9 cellular contexts compared by ENCODE assay signal in the genomic region with DNA sequence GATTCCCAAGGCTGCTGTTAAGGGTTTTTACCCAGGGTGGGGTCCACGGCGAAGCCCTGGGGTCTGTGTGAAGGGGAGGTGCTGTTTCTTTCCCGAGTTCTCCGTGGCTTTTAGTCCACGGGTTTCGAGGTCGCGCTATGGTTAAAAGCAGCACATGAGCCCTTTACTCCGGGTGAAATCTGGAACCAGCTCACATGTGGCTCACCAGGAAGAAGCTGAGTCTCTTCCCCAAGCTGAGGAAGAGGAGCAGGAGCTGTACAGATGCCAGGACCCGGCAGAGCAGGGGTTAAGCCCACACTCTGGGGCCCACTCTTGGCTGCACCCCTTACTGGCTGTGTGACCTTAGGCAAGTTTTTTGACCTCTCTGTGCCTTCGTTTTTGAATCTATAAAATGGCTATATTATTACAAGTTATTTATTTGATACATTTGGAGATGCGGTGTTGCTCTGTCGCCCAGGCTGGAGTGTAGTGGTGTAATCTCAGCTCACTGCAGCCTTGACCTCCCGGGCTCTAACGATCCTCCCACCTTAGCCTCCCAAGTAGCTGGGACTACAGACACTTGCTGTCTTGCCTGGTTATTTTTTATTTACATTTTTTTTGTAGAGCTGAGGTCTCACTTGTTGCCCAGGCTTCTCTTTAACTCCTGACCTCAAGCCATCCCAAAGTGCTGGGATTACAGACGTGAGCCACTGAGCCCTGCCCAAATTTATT.
DNase-seq lines count a peak whose midpoint lies in the region; ATAC-seq, FAIRE-seq and TF ChIP-seq lines count a peak whose summit lies in the region.
"Had no signal": no experiment of that assay in that cellular context is flagged by ENCODE, and none has a peak within 500 bp of the region (broad histone marks: within the 10 kb centered on the region; RNA-seq: fewer than 3 reads in every experiment).

No MANE protein-coding gene starts in this region.

- FAIRE-seq in A549 (lab: Jason Lieb, UNC) = no peak

- H3K27me3 ChIP-seq in KMS-11 (ENCODE audit: insufficient read depth, low read depth) = no peaks in the 10 kb centered on the region
- H3K27me3 ChIP-seq in muscle layer of colon (ENCODE audit: control insufficient read depth in 1 of 2, insufficient read depth in 2 of 2, low read length in 2 of 2) = peaks cover 0 to 14% of the 10 kb centered on the region in 2 donors

- CTCF ChIA-PET in A549 (lab: Yijun Ruan, JAX) = interaction anchor here (0.5 to 3.5 kb wide), 15 partner anchors 9 to 310 kb away, joined by 3 to 15 read pairs (median 3); no protein-coding TSS in a partner anchor

- POLR2A ChIA-PET in A549 (lab: Yijun Ruan, JAX) = interaction anchor here (0.6 kb wide), 1 partner anchor 1618 kb away, joined by 7 read pairs; no protein-coding TSS in a partner anchor

- 33% methylated on average over 16 of the region's 16 CpGs for WGBS in A549 (ENCODE audit: missing lambda C conversion rate)

- peaks cover 4% of the 10 kb centered on the region; the same call in 1 of the 3 replicates for H3K9me3 ChIP-seq in A549
- no peaks in the 10 kb centered on the region for H3K9me3 ChIP-seq in muscle layer of colon (ENCODE audit: low read length)

- H3K4me1 ChIP-seq in A549 (no peaks in the 10 kb centered on the region), KMS-11 (ENCODE audit: low read depth, poor library complexity, severe bottlenecking) (no peaks in the 10 kb centered on the region), muscle layer of colon (ENCODE audit: insufficient read depth, low read length) (no peaks in the 10 kb centered on the region)

- H3K27ac ChIP-seq in A549 = peak overlapping the region in 1 of 2 experiments; percentile 78; a peak in 4 of 6 replicates
- no peak overlapping the region for H3K27ac ChIP-seq in KMS-11
- no peak overlapping the region for H3K27ac ChIP-seq in muscle layer of colon (ENCODE audit: low read depth, low read length)
- H3K27ac ChIP-seq: C4-2B had no signal

- TF ChIP-seq RAD21 in A549 (conservative IDR thresholded peaks at IDR 0.05 in 1 of 2, IDR thresholded peaks at IDR 0.05 in 1 of 2) = no peak

- H3K9ac ChIP-seq in KMS-11 = no peak overlapping the region
- H3K9ac ChIP-seq in muscle layer of colon (ENCODE audit: low read length) = no peak overlapping the region

- no peak for TF ChIP-seq EP300 in A549 (IDR thresholded peaks at IDR 0.05)

- H3K4me3 ChIP-seq in A549 (peak overlapping the region; percentile 39), KMS-11 (IDR thresholded peaks at IDR 0.05; ENCODE audit: insufficient read depth, low read depth, low read length) (no peak overlapping the region), epithelial cell of proximal tubule (ENCODE audit: low read depth, low read length) (peak overlapping the region; percentile 57), muscle layer of colon (ENCODE audit: low read depth in 1 of 2, low read length in 2 of 2) (peak overlapping the region; percentile 42 to 69)

- DNase-seq in A549 (ENCODE audit: low read depth in 1 of 2, low spot score in 1 of 2) (peak in 1 of 2 experiments; percentile 7), epithelial cell of proximal tubule (ENCODE audit: low read depth) (no peak), COLO829 (ENCODE audit: low spot score) (no peak), D341Med (ENCODE audit: low spot score) (no peak), A172 (ENCODE audit: low spot score) (no peak), retina (no peak)

- no peaks in the 10 kb centered on the region for H3K79me2 ChIP-seq in KMS-11 (ENCODE audit: insufficient read depth, low read depth)

- peak overlapping the region; percentile 61 for H2AFZ ChIP-seq in KMS-11 (ENCODE audit: low read depth)

- no peaks in the 10 kb centered on the region for H4K20me1 ChIP-seq in KMS-11 (ENCODE audit: insufficient read depth)

- TF ChIP-seq CTCF in A549 (IDR thresholded peaks at IDR 0.05) = no peak
- TF ChIP-seq CTCF in KMS-11 (conservative IDR thresholded peaks at IDR 0.05; ENCODE audit: low read depth, low read length) = no peak
- no peak for TF ChIP-seq CTCF in epithelial cell of proximal tubule (conservative IDR thresholded peaks at IDR 0.05; ENCODE audit: low read depth, low read length)

- H3K36me3 ChIP-seq in KMS-11 (ENCODE audit: insufficient read depth) (no peaks in the 10 kb centered on the region), muscle layer of colon (ENCODE audit: insufficient read depth, low read length) (no peaks in the 10 kb centered on the region)

- ATAC-seq in A549 = peak; percentile 40 to 55; a peak in 4 of 6 replicates

- H3K4me2 ChIP-seq in A549 (peak overlapping the region; percentile 80), KMS-11 (peak overlapping the region; percentile 57)

- no peak for TF ChIP-seq POLR2A in A549 (IDR thresholded peaks at IDR 0.05; ENCODE audit: low read length)

TF ChIP-seq in A549, 52 proteins besides CTCF, POLR2A, EP300 and RAD21:
- TF ChIP-seq TFCP2L1 (CRISPR knock-in tag; IDR thresholded peaks at IDR 0.05) (no peak), ELK1 (IDR thresholded peaks at IDR 0.05; ENCODE audit: low read depth, low read length) (no peak), CBX2 (IDR thresholded peaks at IDR 0.05; ENCODE audit: borderline replicate concordance, low read depth) (no peak), ESRRA (IDR thresholded peaks at IDR 0.05; ENCODE audit: borderline replicate concordance, low read length) (no peak), HOXB5 (CRISPR knock-in tag; IDR thresholded peaks at IDR 0.05) (no peak), HES2 (IDR thresholded peaks at IDR 0.05) (no peak), SMC3 (IDR thresholded peaks at IDR 0.05) (no peak), BHLHE40 (IDR thresholded peaks at IDR 0.05; ENCODE audit: low read depth, low read length) (no peak), SREBF2 (IDR thresholded peaks at IDR 0.05) (no peak), NPAS2 (CRISPR knock-in tag; IDR thresholded peaks at IDR 0.05; ENCODE audit: borderline replicate concordance) (no peak), FOXS1 (CRISPR knock-in tag; IDR thresholded peaks at IDR 0.05) (no peak), ZFP36 (IDR thresholded peaks at IDR 0.05; ENCODE audit: borderline replicate concordance, partially characterized antibody) (no peak), CHD2 (IDR thresholded peaks at IDR 0.05; ENCODE audit: low read length, partially characterized antibody) (no peak), RCOR1 (IDR thresholded peaks at IDR 0.05; ENCODE audit: low read depth, low read length) (no peak), GATA3 (IDR thresholded peaks at IDR 0.05; ENCODE audit: borderline replicate concordance) (no peak), ZNF302 (CRISPR knock-in tag; IDR thresholded peaks at IDR 0.05) (no peak)
- TF ChIP-seq, protein P1, sequence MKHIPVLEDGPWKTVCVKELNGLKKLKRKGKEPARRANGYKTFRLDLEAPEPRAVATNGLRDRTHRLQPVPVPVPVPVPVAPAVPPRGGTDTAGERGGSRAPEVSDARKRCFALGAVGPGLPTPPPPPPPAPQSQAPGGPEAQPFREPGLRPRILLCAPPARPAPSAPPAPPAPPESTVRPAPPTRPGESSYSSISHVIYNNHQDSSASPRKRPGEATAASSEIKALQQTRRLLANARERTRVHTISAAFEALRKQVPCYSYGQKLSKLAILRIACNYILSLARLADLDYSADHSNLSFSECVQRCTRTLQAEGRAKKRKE (CRISPR knock-in tag; IDR thresholded peaks at IDR 0.05; ENCODE audit: low read depth) = no peak
- TF ChIP-seq, protein P2, sequence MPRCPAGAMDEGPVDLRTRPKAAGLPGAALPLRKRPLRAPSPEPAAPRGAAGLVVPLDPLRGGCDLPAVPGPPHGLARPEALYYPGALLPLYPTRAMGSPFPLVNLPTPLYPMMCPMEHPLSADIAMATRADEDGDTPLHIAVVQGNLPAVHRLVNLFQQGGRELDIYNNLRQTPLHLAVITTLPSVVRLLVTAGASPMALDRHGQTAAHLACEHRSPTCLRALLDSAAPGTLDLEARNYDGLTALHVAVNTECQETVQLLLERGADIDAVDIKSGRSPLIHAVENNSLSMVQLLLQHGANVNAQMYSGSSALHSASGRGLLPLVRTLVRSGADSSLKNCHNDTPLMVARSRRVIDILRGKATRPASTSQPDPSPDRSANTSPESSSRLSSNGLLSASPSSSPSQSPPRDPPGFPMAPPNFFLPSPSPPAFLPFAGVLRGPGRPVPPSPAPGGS (IDR thresholded peaks at IDR 0.05) = no peak
- TF ChIP-seq, protein P3, sequence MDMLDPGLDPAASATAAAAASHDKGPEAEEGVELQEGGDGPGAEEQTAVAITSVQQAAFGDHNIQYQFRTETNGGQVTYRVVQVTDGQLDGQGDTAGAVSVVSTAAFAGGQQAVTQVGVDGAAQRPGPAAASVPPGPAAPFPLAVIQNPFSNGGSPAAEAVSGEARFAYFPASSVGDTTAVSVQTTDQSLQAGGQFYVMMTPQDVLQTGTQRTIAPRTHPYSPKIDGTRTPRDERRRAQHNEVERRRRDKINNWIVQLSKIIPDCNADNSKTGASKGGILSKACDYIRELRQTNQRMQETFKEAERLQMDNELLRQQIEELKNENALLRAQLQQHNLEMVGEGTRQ (IDR thresholded peaks at IDR 0.05) = no peak
